15 cellular contexts compared by ENCODE assay signal in genomic region chr2:86000938-86001312, GRCh38.
DNase-seq lines count a peak whose midpoint lies in the region; ATAC-seq and TF ChIP-seq lines count a peak whose summit lies in the region.
"Had no signal": no experiment of that assay in that cellular context is flagged by ENCODE, and none has a peak within 500 bp of the region (broad histone marks: within the 10 kb centered on the region; RNA-seq: fewer than 3 reads in every experiment).

No MANE protein-coding gene starts in this region.

- H3K9me3 Mint-ChIP-seq in CD14-positive monocyte: peaks cover 1 to 10% (median 5%) of the 10 kb centered on the region in 7 donors
- peaks cover 8% of the 10 kb centered on the region for H3K9me3 Mint-ChIP-seq in activated naive CD8-positive, alpha-beta T cell treated with anti-CD3 and anti-CD28 coated beads, Interleukin-2, amount 50 U/mL, for 24 hours
- no peaks in the 10 kb centered on the region for H3K9me3 Mint-ChIP-seq in natural killer cell treated with Interleukin-12 subunit alpha and Interleukin-12 subunit beta and Interleukin-15 and Interleukin-18, amount 100 ng/mL, for 72 hours

- ATAC-seq in activated naive CD8-positive, alpha-beta T cell treated with anti-CD3 and anti-CD28 coated beads, Interleukin-2, amount 50 U/mL, for 24 hours: no peak
- ATAC-seq in natural killer cell treated with Interleukin-12 subunit alpha and Interleukin-12 subunit beta and Interleukin-15 and Interleukin-18, amount 100 ng/mL, for 72 hours: no peak
- no peak for ATAC-seq in HG02852 (IDR thresholded peaks at IDR 0.05; ENCODE audit: unreplicated experiment)
- no peak for ATAC-seq in gastroesophageal sphincter
- ATAC-seq in HG03565 (IDR thresholded peaks at IDR 0.05; ENCODE audit: unreplicated experiment): no peak

- H3K36me3 Mint-ChIP-seq in CD14-positive monocyte: peaks cover 2 to 10% of the 10 kb centered on the region in 2 donors
- peaks cover 5% of the 10 kb centered on the region for H3K36me3 Mint-ChIP-seq in activated naive CD8-positive, alpha-beta T cell treated with anti-CD3 and anti-CD28 coated beads, Interleukin-2, amount 50 U/mL, for 24 hours (ENCODE audit: low read depth)
- no peaks in the 10 kb centered on the region for H3K36me3 Mint-ChIP-seq in natural killer cell treated with Interleukin-12 subunit alpha and Interleukin-12 subunit beta and Interleukin-15 and Interleukin-18, amount 100 ng/mL, for 72 hours

- TF ChIP-seq EP300 in gastroesophageal sphincter (IDR thresholded peaks at IDR 0.05): no peak

- H3K4me1 ChIP-seq in gastroesophageal sphincter: peaks cover 11 to 44% (median 34%) of the 10 kb centered on the region in 3 donors

- no peaks in the 10 kb centered on the region for H3K36me3 ChIP-seq in gastroesophageal sphincter
- H3K36me3 ChIP-seq: ovary had no signal

- no peaks in the 10 kb centered on the region for H3K27me3 ChIP-seq in gastroesophageal sphincter
- H3K27me3 ChIP-seq: ovary had no signal

- intact Hi-C loops in CD14-positive monocyte (cut with micrococcal nuclease): no loop called here

- no peak for TF ChIP-seq POLR2A in gastroesophageal sphincter (IDR thresholded peaks at IDR 0.05)

- H3K27ac ChIP-seq in gastroesophageal sphincter: no peak overlapping the region
- H3K27ac ChIP-seq: ovary, PC-9 had no signal

- DNase-seq in CD14-positive monocyte (ENCODE audit: low spot score) (no peak), DMS 273 treated with DMSO at 0.1 percent for 48 hours (lab: John Stamatoyannopoulos, UW) (peak; percentile 2), iPS-NIHi11 (ENCODE audit: low spot score) (no peak)
- DNase-seq in activated naive CD8-positive, alpha-beta T cell treated with anti-CD3 and anti-CD28 coated beads, Interleukin-2, amount 50 U/mL, for 24 hours: no peak
- no peak for DNase-seq in natural killer cell treated with Interleukin-12 subunit alpha and Interleukin-12 subunit beta and Interleukin-15 and Interleukin-18, amount 100 ng/mL, for 72 hours (ENCODE audit: low spot score)
- DNase-seq: activated CD4-positive, alpha-beta T cell treated with anti-CD3 and anti-CD28 coated beads for 4 hours; effector memory CD4-positive, alpha-beta T cell; midbrain; NCI-H2029; NCI-H526; ovary; PC-9 had no signal

- H3K4me3 Mint-ChIP-seq in CD14-positive monocyte: peak overlapping the region in 1 of 2 donors; percentile 29
- no peak overlapping the region for H3K4me3 Mint-ChIP-seq in activated naive CD8-positive, alpha-beta T cell treated with anti-CD3 and anti-CD28 coated beads, Interleukin-2, amount 50 U/mL, for 24 hours
- H3K4me3 Mint-ChIP-seq in natural killer cell treated with Interleukin-12 subunit alpha and Interleukin-12 subunit beta and Interleukin-15 and Interleukin-18, amount 100 ng/mL, for 72 hours: no peak overlapping the region

- H3K9me3 ChIP-seq in gastroesophageal sphincter: peaks cover 0 to 12% (median 0%) of the 10 kb centered on the region in 3 donors
- H3K9me3 ChIP-seq: ovary had no signal

- H3K27ac Mint-ChIP-seq in CD14-positive monocyte: peak overlapping the region; percentile 81 to 95 (median 91)
- peak overlapping the region; percentile 18 for H3K27ac Mint-ChIP-seq in activated naive CD8-positive, alpha-beta T cell treated with anti-CD3 and anti-CD28 coated beads, Interleukin-2, amount 50 U/mL, for 24 hours
- peak overlapping the region; percentile 7 to 89 for H3K27ac Mint-ChIP-seq in natural killer cell treated with Interleukin-12 subunit alpha and Interleukin-12 subunit beta and Interleukin-15 and Interleukin-18, amount 100 ng/mL, for 72 hours

- TF ChIP-seq CTCF in CD14-positive monocyte (IDR thresholded peaks at IDR 0.05) (no peak), gastroesophageal sphincter (IDR thresholded peaks at IDR 0.05) (no peak)

- H3K4me1 Mint-ChIP-seq in CD14-positive monocyte: peaks cover 77% of the 10 kb centered on the region
- peaks cover 49% of the 10 kb centered on the region for H3K4me1 Mint-ChIP-seq in activated naive CD8-positive, alpha-beta T cell treated with anti-CD3 and anti-CD28 coated beads, Interleukin-2, amount 50 U/mL, for 24 hours
- H3K4me1 Mint-ChIP-seq in natural killer cell treated with Interleukin-12 subunit alpha and Interleukin-12 subunit beta and Interleukin-15 and Interleukin-18, amount 100 ng/mL, for 72 hours (ENCODE audit: low read depth in 2 of 2): peaks cover 32 to 41% of the 10 kb centered on the region in 2 donors

- WGBS in gastroesophageal sphincter (ENCODE audit: low coverage in 1 of 2), 2 donors: 67% methylated on average over 1 of the region's 2 CpGs; no CpG with 5 or more reads in 1 of the 2 donors

- H3K27me3 Mint-ChIP-seq in CD14-positive monocyte (ENCODE audit: low read depth in 3 of 3): peaks cover 0 to 11% (median 3%) of the 10 kb centered on the region in 3 donors
- H3K27me3 Mint-ChIP-seq in activated naive CD8-positive, alpha-beta T cell treated with anti-CD3 and anti-CD28 coated beads, Interleukin-2, amount 50 U/mL, for 24 hours: peaks cover 2% of the 10 kb centered on the region
- no peaks in the 10 kb centered on the region for H3K27me3 Mint-ChIP-seq in natural killer cell treated with Interleukin-12 subunit alpha and Interleukin-12 subunit beta and Interleukin-15 and Interleukin-18, amount 100 ng/mL, for 72 hours

- H3K4me3 ChIP-seq in gastroesophageal sphincter: no peak overlapping the region
- H3K4me3 ChIP-seq: ovary, PC-9 had no signal

Comparison
In these comparisons a context has a peak if more than half of its experiments do, and no peak if none do; other contexts are left out.
1. H3K27ac Mint-ChIP-seq: peak in every context shown above with its lines; median percentile 91 in CD14-positive monocyte; 48 in natural killer cell treated with Interleukin-12 subunit alpha and Interleukin-12 subunit beta and Interleukin-15 and Interleukin-18, amount 100 ng/mL, for 72 hours; 18 in activated naive CD8-positive, alpha-beta T cell treated with anti-CD3 and anti-CD28 coated beads, Interleukin-2, amount 50 U/mL, for 24 hours.